ENCODE assay signal across 24 cellular contexts in genomic region chr21:29430581-29430980, GRCh38.
"Had no signal": no experiment of that assay in that cellular context is flagged by ENCODE, and none has a peak within 500 bp of the region (broad histone marks: within the 10 kb centered on the region; RNA-seq: fewer than 3 reads in every experiment).

No MANE protein-coding gene starts in this region.

- H3K27me3 ChIP-seq: breast epithelium, spleen, suprapubic skin, tibial artery had no signal

- DNase-seq: activated CD4-positive, alpha-beta memory T cell treated with anti-CD3 and anti-CD28 coated beads, Interleukin-2, amount 10 ng/mL, durations not matched to agents 7 days and 5 days; activated CD4-positive, alpha-beta T cell treated with anti-CD3 and anti-CD28 coated beads for 1 hour; activated CD4-positive, alpha-beta T cell treated with anti-CD3 and anti-CD28 coated beads, Interleukin-2, amount 10 ng/mL, durations not matched to agents 7 days and 5 days; activated naive CD4-positive, alpha-beta T cell; activated T-cell treated with anti-CD3 and anti-CD28 coated beads, Interleukin-2, amount 50 U/mL, for 4 hours; central memory CD4-positive, alpha-beta T cell; foreskin fibroblast; head of caudate nucleus; hippocampal formation; lower lobe of right lung; mesenchymal stem cell; mucosa of descending colon; posterior cingulate gyrus; right cardiac atrium; spleen; stimulated activated naive CD4-positive, alpha-beta T cell; T-helper 2 cell; tibial artery had no signal

- H3K27ac ChIP-seq: breast epithelium, lower lobe of right lung, spleen, suprapubic skin, tibial artery had no signal

- H3K4me1 ChIP-seq: breast epithelium, lower lobe of right lung, spleen, suprapubic skin, tibial artery had no signal

- H3K4me3 Mint-ChIP-seq: activated CD4-positive, alpha-beta memory T cell treated with anti-CD3 and anti-CD28 coated beads, Interleukin-2, amount 10 ng/mL, durations not matched to agents 7 days and 5 days; activated CD4-positive, alpha-beta T cell treated with anti-CD3 and anti-CD28 coated beads, Interleukin-2, amount 10 ng/mL, durations not matched to agents 7 days and 5 days; activated T-cell treated with anti-CD3 and anti-CD28 coated beads, Interleukin-2, amount 50 U/mL, for 4 hours; activated T-helper 17 cell treated with anti-CD3 and anti-CD28 coated beads, Interleukin-2, amount 50 U/mL, for 72 hours had no signal

- ATAC-seq: activated naive CD4-positive, alpha-beta T cell treated with anti-CD3 and anti-CD28 coated beads, Interleukin-2, amount 50 U/mL, for 72 hours; activated T-cell treated with anti-CD3 and anti-CD28 coated beads, Interleukin-2, amount 50 U/mL, for 4 hours; activated T-helper 17 cell treated with anti-CD3 and anti-CD28 coated beads, Interleukin-2, amount 50 U/mL, for 72 hours; esophagus mucosa; left lobe of liver; lower lobe of right lung; mucosa of descending colon; right cardiac atrium had no signal

- H3K9me3 Mint-ChIP-seq: activated CD4-positive, alpha-beta memory T cell treated with anti-CD3 and anti-CD28 coated beads, Interleukin-2, amount 10 ng/mL, durations not matched to agents 7 days and 5 days; activated T-cell treated with anti-CD3 and anti-CD28 coated beads, Interleukin-2, amount 50 U/mL, for 4 hours; activated T-helper 17 cell treated with anti-CD3 and anti-CD28 coated beads, Interleukin-2, amount 50 U/mL, for 72 hours had no signal

- H3K27me3 Mint-ChIP-seq: activated CD4-positive, alpha-beta memory T cell treated with anti-CD3 and anti-CD28 coated beads, Interleukin-2, amount 10 ng/mL, durations not matched to agents 7 days and 5 days; activated CD4-positive, alpha-beta T cell treated with anti-CD3 and anti-CD28 coated beads, Interleukin-2, amount 10 ng/mL, durations not matched to agents 7 days and 5 days; activated T-helper 17 cell treated with anti-CD3 and anti-CD28 coated beads, Interleukin-2, amount 50 U/mL, for 72 hours had no signal

- H3K4me3 ChIP-seq: breast epithelium, lower lobe of right lung, mucosa of descending colon, spleen, suprapubic skin, tibial artery had no signal

- H3K27ac Mint-ChIP-seq: activated CD4-positive, alpha-beta memory T cell treated with anti-CD3 and anti-CD28 coated beads, Interleukin-2, amount 10 ng/mL, durations not matched to agents 7 days and 5 days; activated CD4-positive, alpha-beta T cell treated with anti-CD3 and anti-CD28 coated beads, Interleukin-2, amount 10 ng/mL, durations not matched to agents 7 days and 5 days; activated naive CD4-positive, alpha-beta T cell treated with anti-CD3 and anti-CD28 coated beads, Interleukin-2, amount 50 U/mL, for 72 hours; activated T-helper 17 cell treated with anti-CD3 and anti-CD28 coated beads, Interleukin-2, amount 50 U/mL, for 72 hours had no signal

- H3K9me3 ChIP-seq: breast epithelium, lower lobe of right lung, mucosa of descending colon, spleen, suprapubic skin, tibial artery had no signal

- H3K36me3 ChIP-seq: breast epithelium, lower lobe of right lung, spleen, suprapubic skin, tibial artery had no signal
